9 cellular contexts compared by ENCODE assay signal in genomic region chr14:51006781-51007211, GRCh38.
DNase-seq lines count a peak whose midpoint lies in the region; ATAC-seq and FAIRE-seq lines count a peak whose summit lies in the region.
"Had no signal": no experiment of that assay in that cellular context is flagged by ENCODE, and none has a peak within 500 bp of the region (broad histone marks: within the 10 kb centered on the region; RNA-seq: fewer than 3 reads in every experiment).

No MANE protein-coding gene starts in this region.

- no peak overlapping the region for H3K9ac ChIP-seq in trophoblast cell (ENCODE audit: low read length)

- H3K27ac ChIP-seq in trophoblast cell (ENCODE audit: low read depth, low read length) (no peak overlapping the region), small intestine (ENCODE audit: low read depth in 1 of 2, low read length in 1 of 2) (no peak overlapping the region)

- H2BK5ac ChIP-seq in trophoblast cell (ENCODE audit: low read depth, low read length, poor library complexity), result no peak overlapping the region

- H4K12ac ChIP-seq in trophoblast cell (ENCODE audit: low read depth, low read length), result no peak overlapping the region

- H3K79me2 ChIP-seq in trophoblast cell (ENCODE audit: control insufficient read depth, insufficient read depth, low read length, poor library complexity), result no peaks in the 10 kb centered on the region

- no peaks in the 10 kb centered on the region for H3K79me1 ChIP-seq in trophoblast cell (ENCODE audit: low read length)

- no peak overlapping the region for H2BK12ac ChIP-seq in trophoblast cell (ENCODE audit: low read length)

- DNase-seq in Daoy (ENCODE audit: low read depth) (peak; percentile 90), NOMO-1 treated with dmso at 0.1 percent for 144 hours (lab: John Stamatoyannopoulos, UW; ENCODE audit: unreplicated experiment) (peak; percentile 73), fibroblast of gingiva (ENCODE audit: low read depth) (peak; percentile 89), trophoblast cell (peak; percentile 52 to 77), small intestine (no peak), activated gamma-delta T cell treated with Interleukin-2 at 50 U/mL for 16 hours (no peak)

- H3K14ac ChIP-seq in trophoblast cell (ENCODE audit: low read length), result no peak overlapping the region

- no CpG with 5 or more reads among the region's 4 CpGs for WGBS in trophoblast cell (ENCODE audit: extremely low coverage, insufficient coverage, insufficient read length)
- 67 to 74% (median 73%) methylated on average over 4 of the region's 4 CpGs for WGBS in small intestine, 3 donors

- no peak overlapping the region for H3K18ac ChIP-seq in trophoblast cell (ENCODE audit: low read length)

- no peak for FAIRE-seq in small intestine (lab: Jason Lieb, UNC)
- FAIRE-seq: endothelial cell of umbilical vein had no signal

- H3K4me3 ChIP-seq in trophoblast cell (ENCODE audit: low read depth, low read length) (no peak overlapping the region), small intestine (ENCODE audit: low read depth in 1 of 2, low read length in 2 of 2) (no peak overlapping the region)

- no peak overlapping the region for H4K91ac ChIP-seq in trophoblast cell (ENCODE audit: low read depth, low read length)

- peaks cover 0 to 5% of the 10 kb centered on the region in 2 experiments for H3K4me1 ChIP-seq in trophoblast cell (ENCODE audit: control insufficient read depth in 1 of 2, insufficient read depth in 2 of 2, low read length in 2 of 2)
- no peaks in the 10 kb centered on the region for H3K4me1 ChIP-seq in small intestine (ENCODE audit: control insufficient read depth in 2 of 2, insufficient read depth in 1 of 2, low read depth in 1 of 2, low read length in 1 of 2)

- H3K9me3 ChIP-seq in trophoblast cell (ENCODE audit: insufficient read depth, low read depth, low read length), result no peaks in the 10 kb centered on the region
- H3K9me3 ChIP-seq in small intestine (ENCODE audit: control insufficient read depth, low read depth), result no peaks in the 10 kb centered on the region

- H2AFZ ChIP-seq in trophoblast cell (ENCODE audit: insufficient read depth, low read length, poor library complexity), result no peak overlapping the region

- H2BK120ac ChIP-seq in trophoblast cell (ENCODE audit: insufficient read depth, low read length, poor library complexity), result no peak overlapping the region

- no peak overlapping the region for H3K23ac ChIP-seq in trophoblast cell (ENCODE audit: low read length)

- H4K8ac ChIP-seq in trophoblast cell (ENCODE audit: low read depth, low read length), result no peak overlapping the region

- ATAC-seq in HG02852 (IDR thresholded peaks at IDR 0.05; ENCODE audit: unreplicated experiment) (no peak), HG03520 (IDR thresholded peaks at IDR 0.05; ENCODE audit: unreplicated experiment) (no peak)

- no peak overlapping the region for H3K4me2 ChIP-seq in trophoblast cell (ENCODE audit: low read length)

- no peaks in the 10 kb centered on the region for H3K36me3 ChIP-seq in trophoblast cell (ENCODE audit: control insufficient read depth in 1 of 2, insufficient read depth in 2 of 2, low read length in 2 of 2)
- no peaks in the 10 kb centered on the region for H3K36me3 ChIP-seq in small intestine (ENCODE audit: control insufficient read depth in 2 of 2, insufficient read depth in 2 of 2, low read length in 2 of 2)

- no peak overlapping the region for H3K4ac ChIP-seq in trophoblast cell (ENCODE audit: low read depth, low read length)

- no peaks in the 10 kb centered on the region for H3K27me3 ChIP-seq in trophoblast cell (ENCODE audit: insufficient read depth, low read length)
- no peaks in the 10 kb centered on the region for H3K27me3 ChIP-seq in small intestine (ENCODE audit: control insufficient read depth in 2 of 2, insufficient read depth in 2 of 2, low read length in 2 of 2)

- H2AK5ac ChIP-seq in trophoblast cell (ENCODE audit: low read length), result no peak overlapping the region

Comparison
In these comparisons a context has a peak if more than half of its experiments do, and no peak if none do; other contexts are left out.
1. DNase-seq: peak in Daoy (single experiment), NOMO-1 treated with dmso at 0.1 percent for 144 hours (single experiment), fibroblast of gingiva (single experiment) and trophoblast cell (2 of 2); none in small intestine (single experiment) and activated gamma-delta T cell treated with Interleukin-2 at 50 U/mL for 16 hours (single experiment).